In genomic region chr19:15417699-15418098, GRCh38 we compare ENCODE assay signal across 8 cellular contexts. TPM values are rescaled to one million over a fixed set of nuclear protein-coding genes. Genes with fewer than 3 reads are reported as not detected.
DNase-seq lines count a peak whose midpoint lies in the region; ATAC-seq lines count a peak whose summit lies in the region.

No MANE protein-coding gene starts in this region.

- intact Hi-C loops in dendritic cell treated with granulocyte-macrophage colony-stimulating factor and Interleukin-4, amounts not matched to agents 40 ng/mL and 50 ng/mL, for 4 days (cut with micrococcal nuclease) = loop anchor here (2.0 to 5.0 kb wide), 3 partner anchors 15 to 290 kb away; partner anchors contain the start of gene AKAP8

- H3K27me3 Mint-ChIP-seq in dendritic cell treated with granulocyte-macrophage colony-stimulating factor and Interleukin-4, amounts not matched to agents 40 ng/mL and 50 ng/mL, for 4 days = no peaks in the 10 kb centered on the region

- H3K9me3 ChIP-seq in muscle layer of duodenum (ENCODE audit: control insufficient read depth in 1 of 2, low read length in 2 of 2) = no peaks in the 10 kb centered on the region

- peak overlapping the region; percentile 98 for H3K27ac Mint-ChIP-seq in dendritic cell treated with granulocyte-macrophage colony-stimulating factor and Interleukin-4, amounts not matched to agents 40 ng/mL and 50 ng/mL, for 4 days

- no peaks in the 10 kb centered on the region for H3K27me3 ChIP-seq in muscle layer of duodenum (ENCODE audit: low read depth, low read length)

- no peaks in the 10 kb centered on the region for H3K9me3 Mint-ChIP-seq in dendritic cell treated with granulocyte-macrophage colony-stimulating factor and Interleukin-4, amounts not matched to agents 40 ng/mL and 50 ng/mL, for 4 days

- peaks cover 46% of the 10 kb centered on the region for H3K4me1 Mint-ChIP-seq in dendritic cell treated with granulocyte-macrophage colony-stimulating factor and Interleukin-4, amounts not matched to agents 40 ng/mL and 50 ng/mL, for 4 days (ENCODE audit: low read depth)

- H3K36me3 ChIP-seq in muscle layer of duodenum (ENCODE audit: control insufficient read depth in 1 of 2, insufficient read depth in 2 of 2, low read length in 2 of 2) = peaks cover 2 to 7% of the 10 kb centered on the region in 2 donors

- H3K4me3 Mint-ChIP-seq in dendritic cell treated with granulocyte-macrophage colony-stimulating factor and Interleukin-4, amounts not matched to agents 40 ng/mL and 50 ng/mL, for 4 days = peak overlapping the region; percentile 100

- peaks cover 56% of the 10 kb centered on the region for H3K36me3 Mint-ChIP-seq in dendritic cell treated with granulocyte-macrophage colony-stimulating factor and Interleukin-4, amounts not matched to agents 40 ng/mL and 50 ng/mL, for 4 days (ENCODE audit: low read depth)

- peak overlapping the region; percentile 99 for H3K4me3 ChIP-seq in muscle layer of duodenum (ENCODE audit: low read depth in 1 of 2, low read length in 2 of 2)

- H3K27ac ChIP-seq in muscle layer of duodenum (ENCODE audit: low read length) = peak overlapping the region; percentile 75

- ATAC-seq in HG02840 (IDR thresholded peaks at IDR 0.05; ENCODE audit: low FRiP score, unreplicated experiment) = no peak
- ATAC-seq in GM21447 (IDR thresholded peaks at IDR 0.05; ENCODE audit: unreplicated experiment) = no peak

- H3K4me1 ChIP-seq in muscle layer of duodenum (ENCODE audit: control insufficient read depth in 1 of 2, insufficient read depth in 2 of 2, low read length in 2 of 2) = peaks cover 24 to 53% of the 10 kb centered on the region in 2 donors

- DNase-seq in COR-L47 (lab: John Stamatoyannopoulos, UW) (peak; percentile 39), NCI-H2081 treated with DMSO at 0.1 percent for 48 hours (lab: John Stamatoyannopoulos, UW) (peak; percentile 5), HuH-7 (ENCODE audit: low spot score) (no peak), SK-N-DZ (ENCODE audit: low spot score) (no peak)

RNA-seq across cellular contexts. Expression of gene AKAP8L, which starts 1.1 kb away (rescaled TPM):
- polyA plus RNA-seq in SK-N-DZ (2014; cell fraction: cytosol; rRNA removed) = 78.7 and 82.9 TPM in 2 replicates
- polyA plus RNA-seq in SK-N-DZ (2014; cell fraction: nucleus; rRNA removed) = 390 and 410 TPM in 2 replicates

RNA-seq across cellular contexts. Expression of gene WIZ, which starts 32.1 kb away (rescaled TPM):
- polyA plus RNA-seq in SK-N-DZ (2014; cell fraction: cytosol; rRNA removed) = 26.1 and 26.6 TPM in 2 replicates
- 16.0 and 21.9 TPM in 2 replicates for polyA plus RNA-seq in SK-N-DZ (2014; cell fraction: nucleus; rRNA removed)

RNA-seq across cellular contexts. Expression of gene AKAP8, which starts 38.1 kb away (rescaled TPM):
- polyA plus RNA-seq in SK-N-DZ (2014; cell fraction: cytosol; rRNA removed) = 15.9 and 16.5 TPM in 2 replicates
- 18.6 and 35.4 TPM in 2 replicates for polyA plus RNA-seq in SK-N-DZ (2014; cell fraction: nucleus; rRNA removed)

RNA-seq across cellular contexts. Expression of gene RASAL3, which starts 46.6 kb away (rescaled TPM):
- polyA plus RNA-seq in SK-N-DZ (2014; cell fraction: cytosol; rRNA removed) = not detected in 2 replicates
- 0.03 TPM in 1 of 2 replicates, not detected in the other for polyA plus RNA-seq in SK-N-DZ (2014; cell fraction: nucleus; rRNA removed)

Comparison
In these comparisons a context has a peak if more than half of its experiments do, and no peak if none do; other contexts are left out.
1. DNase-seq: peak in COR-L47 (single experiment) and NCI-H2081 treated with DMSO at 0.1 percent for 48 hours (single experiment); none in HuH-7 (single experiment) and SK-N-DZ (single experiment).